In genomic region chr1:88655685-88656299, GRCh38 we compare ENCODE assay signal across 8 cellular contexts. TPM values are rescaled to one million over a fixed set of nuclear protein-coding genes. Genes with fewer than 3 reads are reported as not detected.
DNase-seq lines count a peak whose midpoint lies in the region; ATAC-seq, FAIRE-seq and TF ChIP-seq lines count a peak whose summit lies in the region.

No MANE protein-coding gene starts in this region.

- H3K27me3 ChIP-seq in ACC112 (ENCODE audit: insufficient read depth, low read length) (no peaks in the 10 kb centered on the region), testis (no peaks in the 10 kb centered on the region)

- H3K4me1 ChIP-seq in ACC112 (ENCODE audit: control insufficient read depth, insufficient read depth, low read length, unreplicated experiment) (no peaks in the 10 kb centered on the region), testis (no peaks in the 10 kb centered on the region)

- TF ChIP-seq POLR2A in testis (IDR thresholded peaks at IDR 0.05): no peak

- FAIRE-seq in GM18507 (lab: Jason Lieb, UNC) (peak; percentile 58), frontal cortex (lab: Jason Lieb, UNC) (peak; percentile 78)

- DNase-seq in GM18507 (ENCODE audit: extremely low spot score, insufficient read length, low read depth): no peak
- peak; percentile 5 for DNase-seq in RWPE1 (ENCODE audit: low spot score)
- peak in 1 of 2 donors; percentile 20 for DNase-seq in frontal cortex (ENCODE audit: low spot score in 2 of 2)
- no peak for DNase-seq in testis
- no peak for DNase-seq in stimulated activated naive CD8-positive, alpha-beta T cell treated with anti-CD3 and anti-CD28 coated beads, Interleukin-15, Interleukin-2, amounts not matched to agents 100 U/mL and 50 U/mL, for 24 hours
- no peak for DNase-seq in GDM1 (lab: John Stamatoyannopoulos, UW)

- intact Hi-C loops in testis (cut with DNase I; ENCODE audit: low total_unique reads): loop anchor here (10.0 kb wide), 1 partner anchor 219 kb away; no protein-coding TSS in a partner anchor

- POLR2A ChIA-PET in RWPE1 (lab: Yijun Ruan, JAX; ENCODE audit: low non-redundant PET): interaction anchor here (1.4 kb wide), 1 partner anchor 29 kb away, joined by 3 read pairs; no protein-coding TSS in a partner anchor

- CTCF ChIA-PET in RWPE1 (lab: Yijun Ruan, JAX): interaction anchor here (0.7 to 1.5 kb wide), 4 partner anchors 18 to 1547 kb away, joined by 3 to 7 read pairs (median 4); partner anchors contain the start of gene PKN2

- 19 to 29% methylated on average over 3 of the region's 3 CpGs for WGBS in testis, 2 donors

- peak overlapping the region; percentile 7 for H2AFZ ChIP-seq in ACC112 (ENCODE audit: low read length, unreplicated experiment)

- H3K27ac ChIP-seq in ACC112 (ENCODE audit: low read depth, low read length): no peak overlapping the region
- H3K27ac ChIP-seq in RWPE1: no peak overlapping the region
- no peak overlapping the region for H3K27ac ChIP-seq in testis

- TF ChIP-seq CTCF in RWPE1 (conservative IDR thresholded peaks at IDR 0.05; ENCODE audit: low read depth) (peak; percentile 70), testis (IDR thresholded peaks at IDR 0.05) (peak; percentile 33 to 84 (median 45))

- no peaks in the 10 kb centered on the region for H3K79me2 ChIP-seq in ACC112 (ENCODE audit: control insufficient read depth, insufficient read depth, low read length, unreplicated experiment)

- H3K36me3 ChIP-seq in ACC112 (ENCODE audit: insufficient read depth, low read length): no peaks in the 10 kb centered on the region
- H3K36me3 ChIP-seq in testis (ENCODE audit: low read depth, missing control alignments): no peaks in the 10 kb centered on the region

- H3K4me3 ChIP-seq in ACC112 (ENCODE audit: low read depth, low read length): no peak overlapping the region
- no peak overlapping the region for H3K4me3 ChIP-seq in testis

- H3K9me3 ChIP-seq in testis: no peaks in the 10 kb centered on the region

- ATAC-seq in stimulated activated naive CD8-positive, alpha-beta T cell treated with anti-CD3 and anti-CD28 coated beads, Interleukin-15, Interleukin-2, amounts not matched to agents 100 U/mL and 50 U/mL, for 24 hours: no peak
- ATAC-seq in HG03439 (IDR thresholded peaks at IDR 0.05; ENCODE audit: unreplicated experiment): no peak

RNA-seq across cellular contexts. Expression of gene PKN2, which starts 28.3 kb away (rescaled TPM):
- total RNA-seq in frontal cortex: 86.4 TPM
- total RNA-seq in testis: 10 to 100 TPM; 43.9 to 46.5 TPM
- 12.0 TPM for polyA plus RNA-seq in testis (ENCODE audit: insufficient read depth, low read depth, low replicate concordance)
